8 cellular contexts compared by ENCODE assay signal in the genomic region with DNA sequence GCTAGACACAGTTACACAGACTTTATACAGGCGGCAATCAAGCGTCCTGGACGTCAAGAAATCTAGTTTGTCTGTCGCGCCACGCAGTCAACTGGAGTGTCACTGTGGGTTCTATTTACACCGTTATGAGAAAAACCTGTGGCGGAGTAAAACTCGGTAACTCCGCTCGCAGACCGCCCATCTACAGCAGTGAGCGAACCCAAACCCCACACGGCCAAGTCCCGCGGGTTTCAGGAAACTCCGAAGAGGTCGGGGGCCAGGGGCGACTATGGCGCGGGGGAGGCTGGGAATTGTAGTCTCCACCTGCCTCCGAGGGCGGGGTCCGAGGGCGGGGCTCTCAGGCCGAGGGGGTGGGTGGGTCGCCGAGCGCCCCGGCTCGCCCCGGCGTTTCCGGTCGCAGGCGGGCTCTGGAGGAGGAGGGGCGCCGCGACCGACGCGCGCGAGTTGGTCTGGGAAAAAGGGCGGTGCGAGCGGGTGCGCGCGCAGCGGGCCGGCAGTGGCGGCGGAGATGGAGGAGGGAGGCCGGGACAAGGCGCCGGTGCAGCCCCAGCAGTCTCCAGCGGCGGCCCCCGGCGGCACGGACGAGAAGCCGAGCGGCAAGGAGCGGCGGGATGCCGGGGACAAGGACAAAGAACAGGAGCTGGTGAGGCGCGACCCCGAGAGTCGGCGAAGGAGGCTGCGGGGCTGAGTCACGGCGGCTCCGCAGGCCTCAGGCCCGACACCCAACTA.
DNase-seq lines count a peak whose midpoint lies in the region; ATAC-seq and TF ChIP-seq lines count a peak whose summit lies in the region.

A gene (plus strand): TSS at position 483 of the 729 bp plus-strand sequence. CDS start 26 bp downstream, at position 509.

- H3K4me3 Mint-ChIP-seq in central memory CD8-positive, alpha-beta T cell: peak within 1 kb of the TSS; percentile 93

- H3K27ac Mint-ChIP-seq in central memory CD8-positive, alpha-beta T cell (ENCODE audit: low read depth): peak within 1 kb of the TSS; percentile 99

- H3K4me1 Mint-ChIP-seq in central memory CD8-positive, alpha-beta T cell: peaks cover 20% of the 10 kb centered on the region

- no peaks in the 10 kb centered on the region for H3K27me3 Mint-ChIP-seq in central memory CD8-positive, alpha-beta T cell

- H3K9me3 Mint-ChIP-seq in central memory CD8-positive, alpha-beta T cell: no peaks in the 10 kb centered on the region

- TF ChIP-seq POLR2A in GM19099 (IDR thresholded peaks at IDR 0.05; ENCODE audit: extremely low read depth, insufficient read length, low read depth): peak; percentile 79

- H3K36me3 Mint-ChIP-seq in central memory CD8-positive, alpha-beta T cell (ENCODE audit: insufficient read depth): peaks cover 46% of the 10 kb centered on the region

- ATAC-seq in HG03378 (IDR thresholded peaks at IDR 0.05; ENCODE audit: unreplicated experiment): peak; percentile 81
- peak; percentile 92 to 98 for ATAC-seq in activated CD4-positive, CD25-positive, alpha-beta regulatory T cell treated with anti-CD3 and anti-CD28 coated beads, Interleukin-2, amount 50 U/mL, for 24 hours
- ATAC-seq in central memory CD8-positive, alpha-beta T cell (replicated peaks; ENCODE audit: extremely low read depth, poor library complexity, severe bottlenecking): peak; percentile 92

- peak; percentile 99 for DNase-seq in AG20443 (ENCODE audit: low spot score)
- DNase-seq in NCI-H446 treated with DMSO at 0.1 percent for 48 hours (lab: John Stamatoyannopoulos, UW): peak; percentile 94
- peak; percentile 90 to 95 for DNase-seq in central memory CD8-positive, alpha-beta T cell (ENCODE audit: low spot score in 2 of 2)
- peak; percentile 97 for DNase-seq in iris pigment epithelial cell (ENCODE audit: low read depth)
- DNase-seq in stimulated activated CD4-positive, alpha-beta T cell treated with anti-CD3 and anti-CD28 coated beads, Interleukin-12 subunit alpha, Interleukin-12 subunit beta, amount 100 ng/mL, for 24 hours (ENCODE audit: low read depth in 2 of 2): peak; percentile 97 to 98

Comparison
In these comparisons a context has a peak if more than half of its experiments do, and no peak if none do; other contexts are left out.
1. Peak in every context shown above with its lines: DNase-seq and ATAC-seq.